ENCODE assay signal across 7 cellular contexts in the genomic region with DNA sequence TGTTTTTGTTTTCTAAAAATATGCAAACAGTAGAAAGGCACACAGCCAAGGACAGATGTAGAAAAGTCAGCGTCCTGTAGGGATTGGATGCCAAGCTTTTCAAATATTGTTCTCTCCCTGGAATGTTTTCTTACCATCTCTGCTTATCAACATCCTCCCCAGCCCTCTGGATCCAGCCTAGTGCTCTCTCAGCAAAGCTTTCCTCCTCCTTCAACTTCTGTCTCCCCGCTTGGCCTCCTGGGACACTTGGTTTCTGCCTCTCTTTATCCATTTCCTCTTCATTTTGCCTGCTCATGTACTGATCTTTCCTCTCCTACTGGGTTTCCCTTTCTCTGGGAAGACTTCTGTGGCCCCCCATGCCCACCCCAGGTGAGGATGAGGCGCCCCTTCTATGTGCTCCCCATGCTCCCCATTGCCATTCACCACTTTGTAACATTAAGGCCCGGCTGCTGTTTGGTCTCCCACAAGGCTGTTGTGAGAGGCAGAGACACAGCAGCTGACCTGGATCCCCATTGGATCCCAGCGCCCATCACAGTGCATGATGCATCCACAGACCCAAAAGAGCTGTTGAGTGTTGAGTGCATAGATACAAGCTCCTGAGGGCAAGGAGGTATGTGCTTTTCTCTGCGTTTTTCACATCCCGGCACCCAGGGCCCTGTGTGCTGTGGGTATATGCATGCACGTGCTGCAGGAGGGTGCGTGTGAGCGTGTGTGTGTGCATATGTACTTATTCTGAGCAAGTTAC. TPM values are rescaled to one million over a fixed set of nuclear protein-coding genes. Genes with fewer than 3 reads are reported as not detected.
DNase-seq lines count a peak whose midpoint lies in the region; ATAC-seq and TF ChIP-seq lines count a peak whose summit lies in the region.

No MANE protein-coding gene starts in this region.

- H3K4me1 ChIP-seq in Peyer's patch: peaks cover 0 to 46% (median 5%) of the 10 kb centered on the region in 4 donors
- H3K4me1 ChIP-seq in adipocyte (ENCODE audit: control insufficient read depth, insufficient read depth, low read length): peaks cover 44% of the 10 kb centered on the region
- H3K4me1 ChIP-seq in right atrium auricular region: peaks cover 0 to 59% of the 10 kb centered on the region in 2 donors

- ATAC-seq in GM21717 (IDR thresholded peaks at IDR 0.05; ENCODE audit: unreplicated experiment): no peak

- DNase-seq in Peyer's patch: peak in 1 of 3 donors; percentile 46
- DNase-seq in adipocyte (ENCODE audit: low read depth): peak; percentile 58
- no peak for DNase-seq in right atrium auricular region (ENCODE audit: low spot score)
- peak in 2 of 49 donors; percentile 24 to 29 for DNase-seq in substantia nigra (lab: John Stamatoyannopoulos, UW)
- no peak for DNase-seq in erythroblast (lab: John Stamatoyannopoulos, UW)
- no peak for DNase-seq in OCI-M2 (lab: John Stamatoyannopoulos, UW; ENCODE audit: unreplicated experiment)

- H3K9me3 ChIP-seq in Peyer's patch (no peaks in the 10 kb centered on the region), adipocyte (ENCODE audit: control insufficient read depth, low read length) (no peaks in the 10 kb centered on the region), right atrium auricular region (no peaks in the 10 kb centered on the region)

- no peak for TF ChIP-seq CTCF in Peyer's patch (IDR thresholded peaks at IDR 0.05)
- TF ChIP-seq CTCF in right atrium auricular region (IDR thresholded peaks at IDR 0.05): no peak

- H3K4me3 ChIP-seq in Peyer's patch: no peak overlapping the region
- peak overlapping the region; percentile 38 for H3K4me3 ChIP-seq in adipocyte (ENCODE audit: low read length)
- no peak overlapping the region for H3K4me3 ChIP-seq in right atrium auricular region

- H3K27me3 ChIP-seq in Peyer's patch (no peaks in the 10 kb centered on the region), adipocyte (replicated peaks; ENCODE audit: control insufficient read depth, insufficient read depth, low read length) (no peaks in the 10 kb centered on the region), right atrium auricular region (no peaks in the 10 kb centered on the region)

- H3K36me3 ChIP-seq in Peyer's patch (no peaks in the 10 kb centered on the region), adipocyte (ENCODE audit: control insufficient read depth, insufficient read depth, low read length, severe bottlenecking) (peaks cover under 1% of the 10 kb centered on the region), right atrium auricular region (no peaks in the 10 kb centered on the region)

- H3K27ac ChIP-seq in Peyer's patch (peak overlapping the region; percentile 3 to 72 (median 47)), right atrium auricular region (peak overlapping the region; percentile 19 to 51), substantia nigra (ENCODE audit: low read depth, low read length, poor library complexity, severe bottlenecking) (peak overlapping the region; percentile 69)

- H3K9ac ChIP-seq in adipocyte (ENCODE audit: low read length): peak overlapping the region; percentile 43

- TF ChIP-seq POLR2A in Peyer's patch (IDR thresholded peaks at IDR 0.05) (no peak), erythroblast (IDR thresholded peaks at IDR 0.05; ENCODE audit: low read length) (no peak)

RNA-seq across cellular contexts. Expression of a gene that starts 38.2 kb away (rescaled TPM):
- total RNA-seq in Peyer's patch: 100 to 1,000 TPM in 2 of 4 donors, 10 to 100 TPM in 2; 44.9 to 409 (median 110) TPM
- 10 to 100 TPM; 41.5 to 42.0 TPM for total RNA-seq in right atrium auricular region

RNA-seq across cellular contexts. Expression of a gene that starts 56.0 kb away (rescaled TPM):
- total RNA-seq in Peyer's patch (10 to 100 TPM; 13.2 to 96.5 (median 77.8) TPM), right atrium auricular region (not detected)

Comparison
In these comparisons a context has a peak if more than half of its experiments do, and no peak if none do; other contexts are left out.
1. RNA of a gene that starts 56.0 kb away (total RNA-seq): 13.2 to 96.5 TPM in Peyer's patch; not detected in right atrium auricular region; every median in the first group is over 10 times any median in the second.
2. Peak in every context shown above with its lines, with median percentiles within 50 percentile points of each other: H3K27ac ChIP-seq.